ENCODE assay signal across 23 cellular contexts in the genomic region with DNA sequence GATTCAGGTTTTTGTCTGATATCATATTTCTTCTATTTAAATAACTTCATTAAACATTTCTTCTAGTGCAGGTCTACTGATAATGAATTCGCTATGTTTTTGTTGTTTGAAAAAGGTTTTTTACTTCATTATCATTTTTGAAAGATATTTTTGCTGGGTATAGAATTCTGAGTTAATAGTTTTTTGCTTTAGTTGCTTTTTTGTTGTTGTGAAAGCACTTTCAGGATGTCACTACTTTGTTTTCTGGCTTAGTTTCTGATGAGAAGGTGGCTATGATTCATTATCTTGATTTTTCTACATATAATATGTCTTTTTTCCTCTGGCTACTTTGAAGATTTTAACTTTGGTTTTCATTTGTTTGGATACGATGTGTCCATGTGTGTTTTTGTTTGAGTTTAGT. TPM values are rescaled to one million over a fixed set of nuclear protein-coding genes. Genes with fewer than 3 reads are reported as not detected.
"Had no signal": no experiment of that assay in that cellular context is flagged by ENCODE, and none has a peak within 500 bp of the region (broad histone marks: within the 10 kb centered on the region; RNA-seq: fewer than 3 reads in every experiment).

No MANE protein-coding gene starts in this region.

- ATAC-seq: gastroesophageal sphincter, heart right ventricle, left lung, T-helper 17 cell, WTC11 had no signal

- H3K27me3 Mint-ChIP-seq: dendritic cell treated with granulocyte-macrophage colony-stimulating factor and Interleukin-4, amounts not matched to agents 40 ng/mL and 50 ng/mL, for 4 days; T-helper 17 cell; type B pancreatic cell had no signal

- H3K27ac ChIP-seq: cardiac muscle cell, esophagus muscularis mucosa, gastroesophageal sphincter, heart right ventricle, left lung, stomach, testis had no signal

- H3K4me3 Mint-ChIP-seq: dendritic cell treated with granulocyte-macrophage colony-stimulating factor and Interleukin-4, amounts not matched to agents 40 ng/mL and 50 ng/mL, for 4 days; T-helper 17 cell; WTC11 had no signal

- DNase-seq: activated CD4-positive, alpha-beta T cell treated with anti-CD3 and anti-CD28 coated beads for 48 hours; activated CD8-positive, alpha-beta memory T cell treated with anti-CD3 and anti-CD28 coated beads, Interleukin-2, amount 50 U/mL, for 4 hours; activated naive CD4-positive, alpha-beta T cell treated with anti-CD3 and anti-CD28 coated beads, Interleukin-2, amount 50 U/mL, for 16 hours; effector CD8-positive, alpha-beta T cell; heart right ventricle; left lung; midbrain; retina; stomach; T-helper 17 cell; testis had no signal

- H3K4me1 ChIP-seq: testis had no signal

- H3K9me3 ChIP-seq: testis had no signal

- FAIRE-seq: endothelial cell of umbilical vein had no signal

- H3K4me3 ChIP-seq: cardiac muscle cell, esophagus muscularis mucosa, gastroesophageal sphincter, heart right ventricle, left lung, stomach, testis had no signal

- H3K27me3 ChIP-seq: cardiac muscle cell, esophagus muscularis mucosa, gastroesophageal sphincter, heart right ventricle, left lung, stomach, testis had no signal

- H3K27ac Mint-ChIP-seq: dendritic cell treated with granulocyte-macrophage colony-stimulating factor and Interleukin-4, amounts not matched to agents 40 ng/mL and 50 ng/mL, for 4 days; T-helper 17 cell; type B pancreatic cell; WTC11 had no signal

RNA-seq across cellular contexts. Expression of gene LDHD, which starts 35.2 kb away (rescaled TPM):
- total RNA-seq: endothelial cell of umbilical vein, kidney epithelial cell had no signal

RNA-seq across cellular contexts. Expression of gene CTRB2, which starts 55.2 kb away (rescaled TPM):
- total RNA-seq: cardiac muscle cell, chondrocyte, endothelial cell of umbilical vein, esophagus muscularis mucosa, gastroesophageal sphincter, kidney epithelial cell, left lung, lung microvascular endothelial cell, neural crest cell, omental fat pad, stomach, T-helper 17 cell had no signal
- polyA plus RNA-seq: endothelial cell of umbilical vein had no signal
